In genomic region chr7:76340617-76341131, GRCh38 we compare ENCODE assay signal across 11 cellular contexts. TPM values are rescaled to one million over a fixed set of nuclear protein-coding genes. Genes with fewer than 3 reads are reported as not detected.
A peak's percentile ranks its signal among the peaks of the same experiment; 100 is the strongest.
DNase-seq lines count a peak whose midpoint lies in the region; ATAC-seq and TF ChIP-seq lines count a peak whose summit lies in the region.
"Had no signal": no experiment of that assay in that cellular context is flagged by ENCODE, and none has a peak within 500 bp of the region (broad histone marks: within the 10 kb centered on the region; RNA-seq: fewer than 3 reads in every experiment).

No MANE protein-coding gene starts in this region.

- in situ Hi-C loops in astrocyte of the cerebellum (cut with HindIII; ENCODE audit: low sequenced_read_pairs): no loop called here

- no peak overlapping the region for H3K14ac ChIP-seq in H9 (ENCODE audit: insufficient read depth, low read length)

- H3K4me3 Mint-ChIP-seq in H9: no peak overlapping the region
- H3K4me3 Mint-ChIP-seq: neural crest cell had no signal

- WGBS in H9 (ENCODE audit: extremely low coverage, insufficient read length, low lambda C conversion rate): no CpG with 5 or more reads among the region's 3 CpGs

- peaks cover 77% of the 10 kb centered on the region; the same call in 1 of the 2 replicates for H3K79me2 ChIP-seq in H9 (ENCODE audit: insufficient read depth, low read length)

- no peak overlapping the region for H2AFZ ChIP-seq in H9 (ENCODE audit: low read length)

- no peaks in the 10 kb centered on the region for H3K9me3 ChIP-seq in H9 (ENCODE audit: control insufficient read depth, low read depth, low read length)

- H4K91ac ChIP-seq in H9 (ENCODE audit: insufficient read length, low read depth, low read length): no peak overlapping the region

- H2BK120ac ChIP-seq in H9 (ENCODE audit: low read depth, low read length, poor library complexity, severe bottlenecking): no peak overlapping the region

- peaks cover 55 to 79% (median 63%) of the 10 kb centered on the region in 3 experiments; a peak in 6 of 7 replicates for H3K36me3 Mint-ChIP-seq in H9 (ENCODE audit: insufficient read depth in 1 of 3, low read depth in 3 of 3)

- no peaks in the 10 kb centered on the region for H4K20me1 ChIP-seq in H9 (ENCODE audit: control insufficient read depth, insufficient read depth, insufficient read length)

- no peak overlapping the region for H3K27ac ChIP-seq in H9 (ENCODE audit: insufficient read length, low read depth, low read length)

- no peak overlapping the region for H3K4me3 ChIP-seq in astrocyte of the cerebellum (ENCODE audit: low read depth, low read length)

- no peak overlapping the region for H2BK12ac ChIP-seq in H9 (ENCODE audit: insufficient read length, low read depth, low read length)

- no peak overlapping the region for H3K4me2 ChIP-seq in H9 (ENCODE audit: insufficient read depth, insufficient read length, low read length)

- no peak overlapping the region for H3K18ac ChIP-seq in H9 (ENCODE audit: insufficient read length, low read depth, low read length)

- ATAC-seq in HG03521 (IDR thresholded peaks at IDR 0.05; ENCODE audit: unreplicated experiment) (no peak), GM21360 (IDR thresholded peaks at IDR 0.05; ENCODE audit: unreplicated experiment) (no peak)

- DNase-seq in A172 (ENCODE audit: low spot score): peak; percentile 40
- no peak for DNase-seq in H9
- DNase-seq in astrocyte of the cerebellum (ENCODE audit: low read depth): peak; percentile 49
- peak; percentile 15 for DNase-seq in kidney glomerular epithelial cell (lab: John Stamatoyannopoulos, UW)
- no peak for DNase-seq in NCI-H524 treated with DMSO at 0.1 percent for 48 hours (lab: John Stamatoyannopoulos, UW)
- no peak for DNase-seq in effector CD4-positive, alpha-beta T cell
- DNase-seq: glutamatergic neuron, NCI-H1436 had no signal

- no peak overlapping the region for H4K5ac ChIP-seq in H9 (ENCODE audit: insufficient read length, low read depth, low read length)

- no peak overlapping the region for H4K8ac ChIP-seq in H9 (replicated peaks; ENCODE audit: insufficient read length, low read depth, low read length)

- TF ChIP-seq CTCF in H9 (conservative IDR thresholded peaks at IDR 0.05) (no peak), astrocyte of the cerebellum (IDR thresholded peaks at IDR 0.05; ENCODE audit: low read depth, low read length, missing control alignments) (no peak)

- H3K27ac Mint-ChIP-seq in H9: peak overlapping the region in 2 of 3 experiments; percentile 12 to 44; a peak in 3 of 7 replicates

- no peaks in the 10 kb centered on the region for H3K27me3 ChIP-seq in H9 (ENCODE audit: insufficient read depth, low read length)

- H3T11ph ChIP-seq in H9 (ENCODE audit: low read length): no peak overlapping the region

- H2BK15ac ChIP-seq in H9 (ENCODE audit: low read depth, low read length): no peak overlapping the region

- H3K23ac ChIP-seq in H9 (ENCODE audit: insufficient read length, low read depth, low read length): no peak overlapping the region

- no peaks in the 10 kb centered on the region; the same call in 1 of the 2 replicates for H3K4me1 ChIP-seq in H9 (ENCODE audit: insufficient read depth, low read length)

- H2AK5ac ChIP-seq in H9 (ENCODE audit: insufficient read length, low read length): no peak overlapping the region

- H3K4ac ChIP-seq in H9 (ENCODE audit: low read depth, low read length): no peak overlapping the region

- no peaks in the 10 kb centered on the region for H3K27me3 Mint-ChIP-seq in H9 (ENCODE audit: low read depth)

- H3K9me3 Mint-ChIP-seq in H9: no peaks in the 10 kb centered on the region
- H3K9me3 Mint-ChIP-seq: neural crest cell had no signal

- no peak overlapping the region for H3K9ac ChIP-seq in H9 (ENCODE audit: extremely low read depth, insufficient read length, low read length)

- H2BK20ac ChIP-seq in H9 (ENCODE audit: low read depth, low read length, poor library complexity, severe bottlenecking): no peak overlapping the region

- H2BK5ac ChIP-seq in H9 (ENCODE audit: insufficient read length, low read length): no peak overlapping the region

- H3K56ac ChIP-seq in H9 (ENCODE audit: insufficient read length, low read depth, low read length): no peak overlapping the region

- no peaks in the 10 kb centered on the region for H3K23me2 ChIP-seq in H9 (ENCODE audit: insufficient read length, low read depth, low read length, poor library complexity, severe bottlenecking)

- H3K79me1 ChIP-seq in H9 (ENCODE audit: insufficient read depth, low read depth, low read length, poor library complexity, severe bottlenecking): peaks cover 9% of the 10 kb centered on the region

- H3K4me1 Mint-ChIP-seq in H9: peaks cover 26 to 32% of the 10 kb centered on the region in 2 experiments

RNA-seq across cellular contexts. Expression of gene YWHAG, which starts 18.1 kb away (rescaled TPM):
- 149 and 151 TPM in 2 replicates for total RNA-seq in A172 (2014; rRNA removed; shearing (Covaris generic))
- 241 and 243 TPM in 2 replicates for total RNA-seq in H9 (2021)

RNA-seq across cellular contexts. Expression of gene HSPB1, which starts 38.2 kb away (rescaled TPM):
- total RNA-seq in A172 (2014; rRNA removed; shearing (Covaris generic)): 235 and 382 TPM in 2 replicates
- total RNA-seq in H9 (2021): 175 and 186 TPM in 2 replicates

Comparison
In these comparisons a context has a peak if more than half of its experiments do, and no peak if none do; other contexts are left out.
1. DNase-seq: peak in A172 (single experiment), astrocyte of the cerebellum (single experiment) and kidney glomerular epithelial cell (single experiment); none in H9 (single experiment), NCI-H524 treated with DMSO at 0.1 percent for 48 hours (single experiment) and effector CD4-positive, alpha-beta T cell (single experiment).